ENCODE assay signal across 8 cellular contexts in the genomic region with DNA sequence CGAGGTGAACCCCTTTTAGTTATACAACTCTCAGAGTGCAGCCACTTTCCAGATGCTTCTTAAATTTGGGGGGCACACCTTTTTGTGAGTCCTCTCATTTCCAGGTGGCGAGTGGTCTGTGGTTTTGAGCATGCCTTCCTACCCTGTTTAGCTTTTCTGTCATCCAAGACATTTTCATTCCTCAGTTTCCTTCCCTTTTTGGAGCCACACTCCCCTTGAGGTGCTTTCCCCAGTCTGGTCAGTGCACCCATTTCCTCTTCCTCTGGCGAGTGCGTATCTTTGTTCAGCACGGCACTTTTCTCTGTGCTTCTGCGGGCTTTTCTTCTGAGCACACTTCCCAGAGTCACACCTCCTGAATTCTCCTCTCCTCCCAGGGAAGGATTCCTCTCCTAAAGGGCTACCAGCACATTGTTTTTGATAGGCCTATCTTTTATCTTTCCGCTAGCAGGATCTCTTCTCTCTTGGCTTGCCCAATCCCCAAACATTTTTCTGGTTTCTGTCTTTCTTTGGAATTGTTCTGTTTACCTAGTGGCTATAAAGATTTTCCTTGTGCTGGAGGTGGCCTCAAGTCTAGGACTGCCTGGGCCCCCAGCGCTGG. TPM values are rescaled to one million over a fixed set of nuclear protein-coding genes. Genes with fewer than 3 reads are reported as not detected.
A peak's percentile ranks its signal among the peaks of the same experiment; 100 is the strongest.
DNase-seq lines count a peak whose midpoint lies in the region; ATAC-seq lines count a peak whose summit lies in the region.

No MANE protein-coding gene starts in this region.

- intact Hi-C loops in right cardiac atrium (cut with DNase I) = no loop called here

- peaks cover 8% of the 10 kb centered on the region for H3K4me1 ChIP-seq in right cardiac atrium (ENCODE audit: control insufficient read depth, insufficient read depth, low read length)

- H3K4me3 ChIP-seq in right cardiac atrium (ENCODE audit: low read length) (peak overlapping the region; percentile 94), skin epidermis (peak overlapping the region in 6 of 7 experiments; percentile 46 to 71 (median 64))

- no peaks in the 10 kb centered on the region for H3K27me3 ChIP-seq in right cardiac atrium (ENCODE audit: control insufficient read depth, insufficient read depth)

- 38% methylated on average over 8 of the region's 8 CpGs for WGBS in right cardiac atrium

- ATAC-seq in right cardiac atrium (peak in 1 of 2 donors; percentile 22), GM21825 (IDR thresholded peaks at IDR 0.05; ENCODE audit: unreplicated experiment) (no peak), GM19467 (IDR thresholded peaks at IDR 0.05; ENCODE audit: unreplicated experiment) (no peak)

- DNase-seq in EH (ENCODE audit: low read depth) (peak; percentile 52), NAMALWA (ENCODE audit: low spot score) (peak; percentile 48), right cardiac atrium (peak in 1 of 3 donors; percentile 27), NCI-H446 (lab: John Stamatoyannopoulos, UW) (no peak)
- peak; percentile 78 for DNase-seq in activated effector memory CD4-positive, alpha-beta T cell treated with anti-CD3 and anti-CD28 coated beads, Interleukin-2, amount 50 U/mL, for 16 hours

- no peaks in the 10 kb centered on the region for H3K9me3 ChIP-seq in right cardiac atrium (ENCODE audit: control insufficient read depth, low read length)

- peak overlapping the region; percentile 66 for H3K27ac ChIP-seq in right cardiac atrium (ENCODE audit: low read length)
- peak overlapping the region in 18 of 21 experiments; percentile 34 to 99 (median 88) for H3K27ac ChIP-seq in skin epidermis

RNA-seq across cellular contexts. Expression of a gene that starts 1.4 kb away (rescaled TPM):
- total RNA-seq in right cardiac atrium = 10 to 100 TPM; 44.6 to 56.8 (median 55.6) TPM
- polyA plus RNA-seq in right cardiac atrium = 38.5 TPM

RNA-seq across cellular contexts. Expression of a gene that starts 31.2 kb away (rescaled TPM):
- total RNA-seq in right cardiac atrium = 100 to 1,000 TPM; 163 to 173 (median 167) TPM
- polyA plus RNA-seq in right cardiac atrium = 143 TPM

Comparison
In these comparisons a context has a peak if more than half of its experiments do, and no peak if none do; other contexts are left out.
1. DNase-seq: peak in EH (single experiment), NAMALWA (single experiment) and activated effector memory CD4-positive, alpha-beta T cell treated with anti-CD3 and anti-CD28 coated beads, Interleukin-2, amount 50 U/mL, for 16 hours (single experiment); none in NCI-H446 (0 of 2).